Comparison of ENCODE assay signal across 1 cellular context in genomic region chr2:196233033-196233807, GRCh38.
A peak's percentile ranks its signal among the peaks of the same experiment; 100 is the strongest.
TF ChIP-seq lines count a peak whose summit lies in the region.

No MANE protein-coding gene starts in this region.

TF ChIP-seq in K562, 482 proteins besides CTCF, POLR2A, EP300 and RAD21:
- TF ChIP-seq ZNF592 (IDR thresholded peaks at IDR 0.05) = 0 out of 2 replicates have a peak, but pooled peaks have one; percentile 26
- no peak for TF ChIP-seq POLR2G (IDR thresholded peaks at IDR 0.05; ENCODE audit: low read depth, low read length)
